ENCODE assay signal across 1 cellular context in genomic region chr3:10194328-10195071, GRCh38.
TF ChIP-seq lines count a peak whose summit lies in the region.

No MANE protein-coding gene starts in this region.

TF ChIP-seq in K562, 482 proteins besides CTCF, POLR2A, EP300 and RAD21 (continued from another document and continues in another):
- no peak for TF ChIP-seq FOXP4 (CRISPR knock-in tag; IDR thresholded peaks at IDR 0.05; ENCODE audit: borderline replicate concordance)
- TF ChIP-seq NFE2L1 (tag; IDR thresholded peaks at IDR 0.05; ENCODE audit: borderline replicate concordance, low read depth) = no peak
- TF ChIP-seq NCOA2 (IDR thresholded peaks at IDR 0.05; ENCODE audit: partially characterized antibody in 2 of 2) = no peak
- TF ChIP-seq THAP12 (CRISPR knock-in tag; IDR thresholded peaks at IDR 0.05) = no peak
- TF ChIP-seq NR4A1 (CRISPR knock-in tag; IDR thresholded peaks at IDR 0.05) = no peak
- TF ChIP-seq NR4A1 (tag; IDR thresholded peaks at IDR 0.05) = 0 out of 2 replicates have a peak, but pooled peaks have one; percentile 76
- TF ChIP-seq CREBBP (IDR thresholded peaks at IDR 0.05; ENCODE audit: low read depth, low read length) = no peak
- peak; percentile 45; the same call in 1 of the 2 replicates for TF ChIP-seq IRF9 (tag; IDR thresholded peaks at IDR 0.05)
- peak; percentile 51; the same call in 1 of the 2 replicates for TF ChIP-seq SMARCE1 (IDR thresholded peaks at IDR 0.05)
- peak; percentile 89 for TF ChIP-seq ZNF592 (IDR thresholded peaks at IDR 0.05)
- TF ChIP-seq ARID1B (IDR thresholded peaks at IDR 0.05) = peak; percentile 81
- TF ChIP-seq NFATC3 (IDR thresholded peaks at IDR 0.05) = peak; percentile 17; the same call in 1 of the 2 replicates
- TF ChIP-seq FOXP1 (CRISPR knock-in tag; IDR thresholded peaks at IDR 0.05) = no peak
- no peak for TF ChIP-seq FOXJ2 (tag; IDR thresholded peaks at IDR 0.05)
- no peak for TF ChIP-seq PBX2 (CRISPR knock-in tag; IDR thresholded peaks at IDR 0.05; ENCODE audit: low read depth)
- 0 out of 2 replicates have a peak, but pooled peaks have one; percentile 9 for TF ChIP-seq PBX2 (tag; conservative IDR thresholded peaks at IDR 0.05; ENCODE audit: low read depth)
- 0 out of 2 replicates have a peak, but pooled peaks have one; percentile 26 for TF ChIP-seq FOSL1 (tag; conservative IDR thresholded peaks at IDR 0.05)
- TF ChIP-seq TEAD4 (IDR thresholded peaks at IDR 0.05; ENCODE audit: low read length) = peak; percentile 52; the same call in 1 of the 2 replicates
- no peak for TF ChIP-seq TEAD4 (CRISPR knock-in tag; IDR thresholded peaks at IDR 0.05; ENCODE audit: borderline replicate concordance)
- TF ChIP-seq TCF3 (CRISPR knock-in tag; IDR thresholded peaks at IDR 0.05) = peak; percentile 78
- TF ChIP-seq SNAPC5 (CRISPR knock-in tag; IDR thresholded peaks at IDR 0.05) = no peak
- TF ChIP-seq MEF2A (IDR thresholded peaks at IDR 0.05; ENCODE audit: control insufficient read depth, low read depth, low read length) = peak; percentile 48; the same call in 1 of the 2 replicates
- peak; percentile 62 for TF ChIP-seq ZFX (CRISPR knock-in tag; IDR thresholded peaks at IDR 0.05)
- TF ChIP-seq ZNF75A (CRISPR knock-in tag; IDR thresholded peaks at IDR 0.05) = no peak
- peak; percentile 21; the same call in 1 of the 2 replicates for TF ChIP-seq PKNOX1 (IDR thresholded peaks at IDR 0.05)
- TF ChIP-seq E2F6 (IDR thresholded peaks at IDR 0.05; ENCODE audit: borderline replicate concordance in 1 of 2, extremely low read depth in 1 of 2, insufficient read depth in 1 of 2, insufficient read length in 1 of 2, low read depth in 1 of 2, low read length in 1 of 2, poor library complexity in 1 of 2, severe bottlenecking in 1 of 2) = no peak
- TF ChIP-seq SMARCB1 (IDR thresholded peaks at IDR 0.05; ENCODE audit: insufficient read length, low read depth) = no peak
- 0 out of 2 replicates have a peak, but pooled peaks have one; percentile 5 for TF ChIP-seq KLF13 (tag; IDR thresholded peaks at IDR 0.05; ENCODE audit: borderline replicate concordance, low read depth)
- no peak for TF ChIP-seq ZNF785 (CRISPR knock-in tag; IDR thresholded peaks at IDR 0.05)
- TF ChIP-seq ZNF239 (CRISPR knock-in tag; IDR thresholded peaks at IDR 0.05) = no peak
- no peak for TF ChIP-seq CEBPZ (IDR thresholded peaks at IDR 0.05; ENCODE audit: borderline replicate concordance, low read depth, low read length)
- TF ChIP-seq CHD1 (IDR thresholded peaks at IDR 0.05; ENCODE audit: low read length) = no peak
- TF ChIP-seq PURB (CRISPR knock-in tag; IDR thresholded peaks at IDR 0.05; ENCODE audit: low read depth) = no peak
- no peak for TF ChIP-seq ZNF408 (CRISPR knock-in tag; IDR thresholded peaks at IDR 0.05; ENCODE audit: low read depth)
- 0 out of 2 replicates have a peak, but pooled peaks have one; percentile 68 for TF ChIP-seq ZNF583 (CRISPR knock-in tag; IDR thresholded peaks at IDR 0.05)
- TF ChIP-seq THRA (IDR thresholded peaks at IDR 0.05) = no peak
- TF ChIP-seq HDAC1 (IDR thresholded peaks at IDR 0.05) = peak in 1 of 2 experiments; percentile 57; a peak in 1 of 4 replicates
- TF ChIP-seq DPF2 (IDR thresholded peaks at IDR 0.05) = peak; percentile 76; the same call in 1 of the 2 replicates
- peak; percentile 51; the same call in 1 of the 2 replicates for TF ChIP-seq SMAD4 (CRISPR knock-in tag; conservative IDR thresholded peaks at IDR 0.05)
- TF ChIP-seq SREBF2 (CRISPR knock-in tag; IDR thresholded peaks at IDR 0.05) = no peak
